Comparison of ENCODE assay signal across 12 cellular contexts in genomic region chr12:116152268-116152667, GRCh38.
DNase-seq lines count a peak whose midpoint lies in the region; ATAC-seq and TF ChIP-seq lines count a peak whose summit lies in the region.
"Had no signal": no experiment of that assay in that cellular context is flagged by ENCODE, and none has a peak within 500 bp of the region (broad histone marks: within the 10 kb centered on the region; RNA-seq: fewer than 3 reads in every experiment).

No MANE protein-coding gene starts in this region.

- no CpG with 5 or more reads among the region's 4 CpGs for WGBS in trophoblast cell (ENCODE audit: extremely low coverage, insufficient coverage, insufficient read length)

- no peak for TF ChIP-seq CTCF in fibroblast of lung (conservative IDR thresholded peaks at IDR 0.05 in 1 of 2, IDR thresholded peaks at IDR 0.05 in 1 of 2; ENCODE audit: low read depth in 1 of 2, low read length in 2 of 2)
- TF ChIP-seq CTCF in endothelial cell (IDR thresholded peaks at IDR 0.05; ENCODE audit: unreplicated experiment), result no peak

- no peak overlapping the region for H3K27ac Mint-ChIP-seq in endothelial cell (ENCODE audit: unreplicated experiment)
- H3K27ac Mint-ChIP-seq: activated CD4-positive, alpha-beta T cell treated with anti-CD3 and anti-CD28 coated beads, Interleukin-2, amount 10 ng/mL, durations not matched to agents 24 days and 14 days had no signal

- H3K27ac ChIP-seq in fibroblast of lung (ENCODE audit: insufficient read depth, low read length) (no peak overlapping the region), trophoblast cell (ENCODE audit: low read depth, low read length) (no peak overlapping the region)

- H3K4me3 ChIP-seq in fibroblast of lung (replicated peaks in 1 of 4; ENCODE audit: control extremely low read depth in 1 of 4, insufficient read depth in 1 of 4, low read depth in 3 of 4, low read length in 4 of 4) (no peak overlapping the region), trophoblast cell (ENCODE audit: low read depth, low read length) (no peak overlapping the region)

- no peak overlapping the region for H2BK120ac ChIP-seq in trophoblast cell (ENCODE audit: insufficient read depth, low read length, poor library complexity)

- H4K12ac ChIP-seq in trophoblast cell (ENCODE audit: low read depth, low read length), result no peak overlapping the region

- H3K4me2 ChIP-seq in fibroblast of lung (ENCODE audit: extremely low read depth, insufficient read depth, low read length) (no peak overlapping the region), trophoblast cell (ENCODE audit: low read length) (no peak overlapping the region)

- H3K9ac ChIP-seq in fibroblast of lung (ENCODE audit: insufficient read depth, low read length) (no peak overlapping the region), trophoblast cell (ENCODE audit: low read length) (no peak overlapping the region)

- H2BK12ac ChIP-seq in trophoblast cell (ENCODE audit: low read length), result no peak overlapping the region

- no peak overlapping the region for H3K4me3 Mint-ChIP-seq in endothelial cell (ENCODE audit: unreplicated experiment)
- H3K4me3 Mint-ChIP-seq: activated CD4-positive, alpha-beta T cell treated with anti-CD3 and anti-CD28 coated beads, Interleukin-2, amount 10 ng/mL, durations not matched to agents 24 days and 14 days had no signal

- DNase-seq in EH (ENCODE audit: low read depth), result peak; percentile 85
- peak; percentile 76 for DNase-seq in RPMI7951 (ENCODE audit: low read depth)
- DNase-seq in fibroblast of lung (ENCODE audit: low read depth in 2 of 2), result peak; percentile 68 to 98
- DNase-seq in trophoblast cell, result peak; percentile 59 to 81
- no peak for DNase-seq in NCI-H2196 treated with DMSO at 0.1 percent for 48 hours (lab: John Stamatoyannopoulos, UW; ENCODE audit: unreplicated experiment)
- DNase-seq in SKM-1 (lab: John Stamatoyannopoulos, UW; ENCODE audit: unreplicated experiment), result no peak
- DNase-seq in endothelial cell (ENCODE audit: low spot score), result no peak
- DNase-seq: activated naive CD4-positive, alpha-beta T cell treated with anti-CD3 and anti-CD28 coated beads, Interleukin-2, amount 50 U/mL, for 16 hours; NCI-H1048; NCI-H510A treated with DMSO at 0.1 percent for 48 hours had no signal

- peaks cover 28% of the 10 kb centered on the region for H3K4me1 Mint-ChIP-seq in endothelial cell (ENCODE audit: unreplicated experiment)

- no peaks in the 10 kb centered on the region for H3K27me3 ChIP-seq in fibroblast of lung (ENCODE audit: control insufficient read depth, insufficient read depth, low read length)
- no peaks in the 10 kb centered on the region for H3K27me3 ChIP-seq in trophoblast cell (ENCODE audit: insufficient read depth, low read length)

- peaks cover 17% of the 10 kb centered on the region for H4K20me1 ChIP-seq in fibroblast of lung (ENCODE audit: control insufficient read depth, extremely low read depth, insufficient read depth, low read length)

- H3K9me3 ChIP-seq in fibroblast of lung (ENCODE audit: control insufficient read depth, insufficient read depth, low read depth, low read length), result no peaks in the 10 kb centered on the region
- no peaks in the 10 kb centered on the region for H3K9me3 ChIP-seq in trophoblast cell (ENCODE audit: insufficient read depth, low read depth, low read length)

- H3K9me3 Mint-ChIP-seq in endothelial cell (ENCODE audit: unreplicated experiment), result no peaks in the 10 kb centered on the region
- H3K9me3 Mint-ChIP-seq: activated CD4-positive, alpha-beta T cell treated with anti-CD3 and anti-CD28 coated beads, Interleukin-2, amount 10 ng/mL, durations not matched to agents 24 days and 14 days had no signal

- H2AK5ac ChIP-seq in trophoblast cell (ENCODE audit: low read length), result no peak overlapping the region

- no peak overlapping the region for H3K14ac ChIP-seq in trophoblast cell (ENCODE audit: low read length)

- H3K18ac ChIP-seq in trophoblast cell (ENCODE audit: low read length), result no peak overlapping the region

- no peak overlapping the region for H4K91ac ChIP-seq in trophoblast cell (ENCODE audit: low read depth, low read length)

- no peak for ATAC-seq in GM19455 (IDR thresholded peaks at IDR 0.05; ENCODE audit: unreplicated experiment)

- no peaks in the 10 kb centered on the region for H3K36me3 ChIP-seq in fibroblast of lung (ENCODE audit: control insufficient read depth, insufficient read depth, low read length)
- H3K36me3 ChIP-seq in trophoblast cell (ENCODE audit: control insufficient read depth in 1 of 2, insufficient read depth in 2 of 2, low read length in 2 of 2), result no peaks in the 10 kb centered on the region

- H3K4me1 ChIP-seq in fibroblast of lung (ENCODE audit: control insufficient read depth, extremely low read depth, insufficient read depth, low read length) (peaks cover 3% of the 10 kb centered on the region), trophoblast cell (ENCODE audit: control insufficient read depth in 1 of 2, insufficient read depth in 2 of 2, low read length in 2 of 2) (peaks cover 10 to 11% of the 10 kb centered on the region in 2 experiments)

- no peak overlapping the region for H2AFZ ChIP-seq in fibroblast of lung (ENCODE audit: low read length)
- H2AFZ ChIP-seq in trophoblast cell (ENCODE audit: insufficient read depth, low read length, poor library complexity), result no peak overlapping the region

- H4K8ac ChIP-seq in trophoblast cell (ENCODE audit: low read depth, low read length), result no peak overlapping the region

- peaks cover 81% of the 10 kb centered on the region for H3K79me2 ChIP-seq in fibroblast of lung (ENCODE audit: control insufficient read depth, insufficient read depth, low read length)
- H3K79me2 ChIP-seq in trophoblast cell (ENCODE audit: control insufficient read depth, insufficient read depth, low read length, poor library complexity), result peaks cover 4% of the 10 kb centered on the region

- H3K27me3 Mint-ChIP-seq in endothelial cell (ENCODE audit: unreplicated experiment), result no peaks in the 10 kb centered on the region
- H3K27me3 Mint-ChIP-seq: activated CD4-positive, alpha-beta T cell treated with anti-CD3 and anti-CD28 coated beads, Interleukin-2, amount 10 ng/mL, durations not matched to agents 24 days and 14 days had no signal

- H3K4ac ChIP-seq in trophoblast cell (ENCODE audit: low read depth, low read length), result no peak overlapping the region

- no peaks in the 10 kb centered on the region for H3K36me3 Mint-ChIP-seq in endothelial cell (ENCODE audit: low read depth, unreplicated experiment)

- H3K23ac ChIP-seq in trophoblast cell (ENCODE audit: low read length), result no peak overlapping the region

- H3K79me1 ChIP-seq in trophoblast cell (ENCODE audit: low read length), result no peaks in the 10 kb centered on the region

- no peak overlapping the region for H2BK5ac ChIP-seq in trophoblast cell (ENCODE audit: low read depth, low read length, poor library complexity)

Comparison
In these comparisons a context has a peak if more than half of its experiments do, and no peak if none do; other contexts are left out.
1. DNase-seq: peak in EH (single experiment), RPMI7951 (single experiment), fibroblast of lung (2 of 2) and trophoblast cell (2 of 2); none in NCI-H2196 treated with DMSO at 0.1 percent for 48 hours (single experiment), SKM-1 (single experiment) and endothelial cell (single experiment).